9 cellular contexts compared by ENCODE assay signal in the genomic region with DNA sequence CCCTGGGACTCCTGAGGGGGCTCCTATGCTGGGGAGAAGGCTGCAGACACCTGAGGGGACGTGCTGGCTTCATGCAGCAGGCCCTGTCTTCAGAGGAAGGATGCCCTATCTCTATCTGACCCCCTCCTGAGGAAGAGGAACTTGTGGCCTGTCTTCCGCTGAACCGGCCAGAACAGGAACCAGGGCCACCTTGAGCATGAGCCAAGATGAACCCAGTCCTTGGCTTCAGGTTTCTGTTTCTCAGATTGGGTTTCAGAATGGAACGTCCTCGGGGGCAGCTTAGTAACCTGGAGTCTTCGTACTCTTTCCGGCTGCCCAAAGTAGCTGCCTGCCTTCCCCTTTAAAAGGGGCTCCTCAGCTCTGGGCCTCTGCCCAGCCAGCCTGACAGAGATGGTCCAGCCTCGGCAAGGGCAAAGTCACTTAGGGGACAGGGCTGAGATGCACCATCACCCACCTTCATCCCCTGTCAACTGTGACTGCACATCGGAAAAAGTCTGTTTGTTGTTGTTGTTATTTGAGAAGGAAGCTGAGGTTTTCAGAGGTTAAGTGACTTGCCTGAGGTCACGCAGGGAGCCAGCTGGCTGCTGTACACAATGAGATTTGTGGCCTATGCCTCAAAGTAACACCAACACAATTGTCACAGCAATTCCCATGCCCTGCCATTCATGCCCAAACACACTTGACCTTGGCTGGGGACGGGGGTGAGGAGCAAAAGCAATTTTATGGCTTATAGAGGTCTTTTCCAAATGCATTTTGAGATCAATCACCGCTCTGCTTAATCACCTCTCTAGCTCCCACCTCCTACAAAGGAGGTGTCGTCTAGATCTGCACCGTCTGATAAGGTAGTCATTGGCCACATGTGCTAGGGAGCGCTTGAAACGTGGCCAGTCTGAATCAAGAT. TPM values are rescaled to one million over a fixed set of nuclear protein-coding genes. Genes with fewer than 3 reads are reported as not detected.
DNase-seq lines count a peak whose midpoint lies in the region; ATAC-seq, FAIRE-seq and TF ChIP-seq lines count a peak whose summit lies in the region.
"Had no signal": no experiment of that assay in that cellular context is flagged by ENCODE, and none has a peak within 500 bp of the region (broad histone marks: within the 10 kb centered on the region; RNA-seq: fewer than 3 reads in every experiment).

No MANE protein-coding gene starts in this region.

- peaks cover 3% of the 10 kb centered on the region for H3K27me3 Mint-ChIP-seq in HFFc6 (ENCODE audit: insufficient read depth)

- no peaks in the 10 kb centered on the region for H4K20me1 ChIP-seq in K562 (replicated peaks; ENCODE audit: control insufficient read depth, insufficient read depth, low read length)

- peaks cover 17% of the 10 kb centered on the region for H3K9me3 Mint-ChIP-seq in HFFc6

- peak; percentile 56 for DNase-seq in stimulated activated CD4-positive, alpha-beta T cell treated with anti-CD3 and anti-CD28 coated beads, Interleukin-1b, Interleukin-23, amount 100 ng/mL, for 48 hours
- no peak for DNase-seq in stimulated activated CD4-positive, alpha-beta T cell treated with anti-CD3 and anti-CD28 coated beads, Interleukin-12 subunit alpha, Interleukin-12 subunit beta, amount 100 ng/mL, for 4 hours
- DNase-seq in Peyer's patch (peak in 2 of 3 donors; percentile 85 to 92), K562 (ENCODE audit: extremely low read depth in 1 of 4, low spot score in 3 of 4) (no peak), cortex of kidney (lab: John Stamatoyannopoulos, UW) (no peak), HFFc6 (no peak)
- DNase-seq: DND-41 had no signal

- WGBS in K562 (ENCODE audit: insufficient coverage, low coverage, missing lambda C conversion rate), result 0% methylated on average over 11 of the region's 16 CpGs

- FAIRE-seq in K562 (lab: Jason Lieb, UNC), result no peak

- no peak for TF ChIP-seq EP300 in K562 (IDR thresholded peaks at IDR 0.05; ENCODE audit: low read length)

- peak; percentile 40 for ATAC-seq in HG03045 (IDR thresholded peaks at IDR 0.05; ENCODE audit: unreplicated experiment)
- no peak; the same call in 2 of the 3 replicates for ATAC-seq in K562

- no peak overlapping the region for H3K27ac Mint-ChIP-seq in HFFc6

- in situ Hi-C loops in K562 (cut with MboI), result no loop called here

- CTCF ChIA-PET in K562 (lab: Yijun Ruan, JAX; ENCODE audit: low intra/inter-chr PET ratio), result no interaction called here

- H3K4me2 ChIP-seq in K562 (ENCODE audit: insufficient read depth, low read length), result no peak overlapping the region

- H3K27ac ChIP-seq in Peyer's patch (peak overlapping the region; percentile 76 to 86 (median 84)), K562 (ENCODE audit: extremely low read depth, low read depth, low read length) (no peak overlapping the region), skin epidermis (peak overlapping the region in 12 of 21 experiments; percentile 14 to 87 (median 62))

- H3K27me3 ChIP-seq in Peyer's patch (no peaks in the 10 kb centered on the region), K562 (ENCODE audit: control insufficient read depth in 2 of 2, insufficient read depth in 2 of 2, low read length in 2 of 2) (peaks cover 0 to 8% of the 10 kb centered on the region in 2 experiments; a peak in 2 of 5 replicates)

- peaks cover 15% of the 10 kb centered on the region for H3K36me3 Mint-ChIP-seq in HFFc6 (ENCODE audit: low read depth)

- no peaks in the 10 kb centered on the region for H3K9me1 ChIP-seq in K562 (ENCODE audit: control insufficient read depth, insufficient read depth, low read length)

- H2AFZ ChIP-seq in K562 (ENCODE audit: low read depth, low read length), result no peak overlapping the region

- intact Hi-C loops in K562 (cut with micrococcal nuclease), result no loop called here

- BruUV-seq in K562 (replicated peaks; lab: Mats Ljungman, UMichigan), result no TSS peak

- TF ChIP-seq POLR2A in Peyer's patch (IDR thresholded peaks at IDR 0.05) (no peak), K562 (conservative IDR thresholded peaks at IDR 0.05) (no peak)

- H3K36me3 ChIP-seq in Peyer's patch (no peaks in the 10 kb centered on the region), K562 (ENCODE audit: control insufficient read depth, insufficient read depth, low read length) (no peaks in the 10 kb centered on the region)

- peaks cover 0 to 69% (median 54%) of the 10 kb centered on the region in 4 donors for H3K4me1 ChIP-seq in Peyer's patch
- H3K4me1 ChIP-seq in K562 (replicated peaks in 1 of 2; ENCODE audit: control insufficient read depth in 2 of 2, insufficient read depth in 2 of 2, low read length in 2 of 2), result peaks cover 0 to 8% of the 10 kb centered on the region in 2 experiments; a peak in 1 of 5 replicates

- no peak overlapping the region for H3K9ac ChIP-seq in K562 (ENCODE audit: insufficient read depth in 1 of 2, low read depth in 2 of 2, low read length in 2 of 2)

- TF ChIP-seq RAD21 in K562 (CRISPR knock-in tag; conservative IDR thresholded peaks at IDR 0.05 in 1 of 2, IDR thresholded peaks at IDR 0.05 in 1 of 2), result no peak

- H3K4me3 ChIP-seq in Peyer's patch (peak overlapping the region in 1 of 4 donors; percentile 7), K562 (no peak overlapping the region), skin epidermis (no peak overlapping the region)

- H3K79me2 ChIP-seq in K562 (ENCODE audit: control insufficient read depth, insufficient read depth, low read length), result no peaks in the 10 kb centered on the region

- TF ChIP-seq CTCF in Peyer's patch (IDR thresholded peaks at IDR 0.05), result no peak
- TF ChIP-seq CTCF in K562 (IDR thresholded peaks at IDR 0.05 in 2 of 3, conservative IDR thresholded peaks at IDR 0.05 in 1 of 3; ENCODE audit: insufficient read depth in 2 of 3, low read depth in 1 of 3, low read length in 3 of 3), result no peak
- no peak for TF ChIP-seq CTCF in HFFc6 (IDR thresholded peaks at IDR 0.05)

- H3K4me1 Mint-ChIP-seq in HFFc6 (ENCODE audit: low read depth), result peaks cover 55% of the 10 kb centered on the region

- H3K9me3 ChIP-seq in Peyer's patch (no peaks in the 10 kb centered on the region), K562 (replicated peaks; ENCODE audit: control insufficient read depth, insufficient read depth, low read depth, low read length) (no peaks in the 10 kb centered on the region)

- POLR2A ChIA-PET in K562 (lab: Yijun Ruan, JAX), result no interaction called here

- H3K4me3 Mint-ChIP-seq in HFFc6, result no peak overlapping the region

RNA-seq across cellular contexts. Expression of a gene that starts 13.4 kb away (rescaled TPM):
- total RNA-seq in Peyer's patch (10 to 100 TPM in 1 of 4 donors, 1 to 10 TPM in 3; 3.2 to 32.2 (median 5.4) TPM), K562 (2014; rRNA removed) (not detected in 2 replicates), K562 (2014; rRNA removed; fragmentation: Illumina TruSeq; extraction: Trizol) (not detected in 2 replicates), K562 (2015; rRNA removed; fragmentation: Illumina TruSeq; extraction: Trizol) (not detected in 2 replicates), K562 (2021) (not detected in 2 replicates)
- total RNA-seq in K562 (2011; cell fraction: chromatin; rRNA removed; ENCODE audit: low replicate concordance), result not detected in 2 replicates
- not detected in 2 replicates for total RNA-seq in K562 (2011; cell fraction: nucleolus; rRNA removed)
- total RNA-seq in K562 (2011; cell fraction: nucleoplasm; rRNA removed), result not detected in 2 replicates
- polyA plus RNA-seq in K562 (2011; rRNA removed) (not detected in 2 replicates), K562 (2014; fragmentation: Illumina TruSeq; extraction: Trizol) (not detected in 2 replicates), K562 (2014; fragmentation: Nextera tagmentation; extraction: Ambion mirVana) (not detected), K562 (2014; rRNA removed) (not detected in 2 replicates)
- not detected in 2 replicates for polyA plus RNA-seq in K562 (2011; cell fraction: cytosol; rRNA removed)
- not detected in 2 replicates for polyA plus RNA-seq in K562 (2011; cell fraction: nucleus; rRNA removed)
- 0.12 TPM in 1 of 2 replicates, not detected in the other for polyA plus RNA-seq in K562 (2012)
- polyA minus RNA-seq in K562 (2011; rRNA and poly(A)+ RNA removed), result not detected in 2 replicates
- polyA minus RNA-seq in K562 (2011; cell fraction: cytosol; rRNA and poly(A)+ RNA removed), result not detected in 2 replicates
- polyA minus RNA-seq in K562 (2011; cell fraction: nucleus; rRNA and poly(A)+ RNA removed), result not detected in 2 replicates
- not detected for total RNA-seq in HFFc6 (2021; fragmentation: NEBNext Ultra II Directional; extraction: Animal tissue kit (Norgen Biotek cat#: 25700))

RNA-seq across cellular contexts. Expression of a gene that starts 34.1 kb away (rescaled TPM):
- total RNA-seq in Peyer's patch (not detected), K562 (2014; rRNA removed) (not detected in 2 replicates), K562 (2014; rRNA removed; fragmentation: Illumina TruSeq; extraction: Trizol) (not detected in 2 replicates), K562 (2015; rRNA removed; fragmentation: Illumina TruSeq; extraction: Trizol) (not detected in 2 replicates), K562 (2021) (not detected in 2 replicates)
- total RNA-seq in K562 (2011; cell fraction: chromatin; rRNA removed; ENCODE audit: low replicate concordance), result not detected in 2 replicates
- not detected in 2 replicates for total RNA-seq in K562 (2011; cell fraction: nucleolus; rRNA removed)
- not detected in 2 replicates for total RNA-seq in K562 (2011; cell fraction: nucleoplasm; rRNA removed)
- polyA plus RNA-seq in K562 (2011; rRNA removed) (not detected in 2 replicates), K562 (2014; fragmentation: Illumina TruSeq; extraction: Trizol) (not detected in 2 replicates), K562 (2014; fragmentation: Nextera tagmentation; extraction: Ambion mirVana) (not detected), K562 (2014; rRNA removed) (not detected in 2 replicates)
- polyA plus RNA-seq in K562 (2011; cell fraction: cytosol; rRNA removed), result not detected in 2 replicates
- polyA plus RNA-seq in K562 (2011; cell fraction: nucleus; rRNA removed), result not detected in 2 replicates
- not detected in 2 replicates for polyA plus RNA-seq in K562 (2012)
- polyA minus RNA-seq in K562 (2011; rRNA and poly(A)+ RNA removed), result not detected in 2 replicates
- not detected in 2 replicates for polyA minus RNA-seq in K562 (2011; cell fraction: cytosol; rRNA and poly(A)+ RNA removed)
- polyA minus RNA-seq in K562 (2011; cell fraction: nucleus; rRNA and poly(A)+ RNA removed), result not detected in 2 replicates
- total RNA-seq in HFFc6 (2021; fragmentation: NEBNext Ultra II Directional; extraction: Animal tissue kit (Norgen Biotek cat#: 25700)), result not detected

RNA-seq across cellular contexts. Expression of a gene that starts 35.8 kb away (rescaled TPM):
- not detected for total RNA-seq in Peyer's patch
- not detected in 2 replicates for total RNA-seq in K562 (2011; cell fraction: chromatin; rRNA removed; ENCODE audit: low replicate concordance)
- not detected in 2 replicates for total RNA-seq in K562 (2011; cell fraction: nucleolus; rRNA removed)
- total RNA-seq in K562 (2011; cell fraction: nucleoplasm; rRNA removed), result not detected in 2 replicates
- total RNA-seq in K562 (2014; rRNA removed), result not detected in 2 replicates
- not detected in 2 replicates for total RNA-seq in K562 (2014; rRNA removed; fragmentation: Illumina TruSeq; extraction: Trizol)
- not detected in 2 replicates for total RNA-seq in K562 (2015; rRNA removed; fragmentation: Illumina TruSeq; extraction: Trizol)
- total RNA-seq in K562 (2021), result not detected in 2 replicates
- not detected in 2 replicates for polyA plus RNA-seq in K562 (2011; rRNA removed)
- not detected in 2 replicates for polyA plus RNA-seq in K562 (2011; cell fraction: cytosol; rRNA removed)
- polyA plus RNA-seq in K562 (2011; cell fraction: nucleus; rRNA removed), result not detected in 2 replicates
- not detected in 2 replicates for polyA plus RNA-seq in K562 (2012)
- not detected in 2 replicates for polyA plus RNA-seq in K562 (2014; fragmentation: Illumina TruSeq; extraction: Trizol)
- not detected for polyA plus RNA-seq in K562 (2014; fragmentation: Nextera tagmentation; extraction: Ambion mirVana)
- polyA plus RNA-seq in K562 (2014; rRNA removed), result not detected in 2 replicates
- not detected in 2 replicates for polyA minus RNA-seq in K562 (2011; rRNA and poly(A)+ RNA removed)
- not detected in 2 replicates for polyA minus RNA-seq in K562 (2011; cell fraction: cytosol; rRNA and poly(A)+ RNA removed)
- polyA minus RNA-seq in K562 (2011; cell fraction: nucleus; rRNA and poly(A)+ RNA removed), result not detected in 2 replicates
- total RNA-seq in HFFc6 (2021; fragmentation: NEBNext Ultra II Directional; extraction: Animal tissue kit (Norgen Biotek cat#: 25700)), result not detected

Comparison
In these comparisons a context has a peak if more than half of its experiments do, and no peak if none do; other contexts are left out.
1. DNase-seq: peak in stimulated activated CD4-positive, alpha-beta T cell treated with anti-CD3 and anti-CD28 coated beads, Interleukin-1b, Interleukin-23, amount 100 ng/mL, for 48 hours (single experiment) and Peyer's patch (2 of 3); none in stimulated activated CD4-positive, alpha-beta T cell treated with anti-CD3 and anti-CD28 coated beads, Interleukin-12 subunit alpha, Interleukin-12 subunit beta, amount 100 ng/mL, for 4 hours (single experiment), K562 (0 of 4), cortex of kidney (single experiment) and HFFc6 (single experiment).